In genomic region chr2:136025057-136025973, GRCh38 we compare ENCODE assay signal across 8 cellular contexts. TPM values are rescaled to one million over a fixed set of nuclear protein-coding genes. Genes with fewer than 3 reads are reported as not detected.
A peak's percentile ranks its signal among the peaks of the same experiment; 100 is the strongest.
DNase-seq lines count a peak whose midpoint lies in the region; ATAC-seq and TF ChIP-seq lines count a peak whose summit lies in the region.

No MANE protein-coding gene starts in this region.

- H3K27ac Mint-ChIP-seq in MCF 10A (ENCODE audit: low read depth, unreplicated experiment) (no peak overlapping the region), HFFc6 (no peak overlapping the region)

- TF ChIP-seq CTCF in breast epithelium (IDR thresholded peaks at IDR 0.05) (no peak), MCF 10A (IDR thresholded peaks at IDR 0.05; ENCODE audit: unreplicated experiment) (no peak), neutrophil (IDR thresholded peaks at IDR 0.05) (peak; percentile 20), HFFc6 (IDR thresholded peaks at IDR 0.05) (no peak)

- H3K27me3 ChIP-seq in breast epithelium (no peaks in the 10 kb centered on the region), neutrophil (no peaks in the 10 kb centered on the region)

- no peaks in the 10 kb centered on the region for H3K9me3 Mint-ChIP-seq in MCF 10A (ENCODE audit: unreplicated experiment)
- no peaks in the 10 kb centered on the region for H3K9me3 Mint-ChIP-seq in HFFc6

- no peaks in the 10 kb centered on the region for H3K4me1 ChIP-seq in breast epithelium
- peaks cover 60 to 66% of the 10 kb centered on the region in 2 experiments for H3K4me1 ChIP-seq in neutrophil (ENCODE audit: control insufficient read depth in 1 of 2, insufficient read depth in 1 of 2, low read depth in 1 of 2, low read length in 1 of 2)

- POLR2A ChIA-PET in MCF 10A (lab: Yijun Ruan, JAX) = interaction anchor here (1.4 kb wide), 1 partner anchor 11 kb away, joined by 4 read pairs; no protein-coding TSS in a partner anchor

- H3K4me1 Mint-ChIP-seq in MCF 10A (ENCODE audit: insufficient read depth, unreplicated experiment) (peaks cover 4% of the 10 kb centered on the region), HFFc6 (ENCODE audit: low read depth) (no peaks in the 10 kb centered on the region)

- H3K4me3 Mint-ChIP-seq in MCF 10A (ENCODE audit: unreplicated experiment) (no peak overlapping the region), HFFc6 (no peak overlapping the region)

- TF ChIP-seq POLR2A in breast epithelium (IDR thresholded peaks at IDR 0.05) = no peak

- CTCF ChIA-PET in MCF 10A (lab: Yijun Ruan, JAX) = no interaction called here

- intact Hi-C loops in breast epithelium (cut with DNase I; ENCODE audit: low total_unique reads) = loop anchor here (5.0 kb wide), 1 partner anchor 362 kb away; no protein-coding TSS in a partner anchor
- intact Hi-C loops in MCF 10A (cut with micrococcal nuclease) = no loop called here
- intact Hi-C loops in Right ventricle myocardium inferior (cut with DNase I) = no loop called here

- no TSS peak for BruUV-seq in MCF 10A (replicated peaks; lab: Mats Ljungman, UMichigan)

- peak; percentile 94 for ATAC-seq in Right ventricle myocardium inferior
- no peak for ATAC-seq in HG03108 (IDR thresholded peaks at IDR 0.05; ENCODE audit: unreplicated experiment)

- H3K9me3 ChIP-seq in breast epithelium (no peaks in the 10 kb centered on the region), neutrophil (no peaks in the 10 kb centered on the region)

- H3K27ac ChIP-seq in breast epithelium (no peak overlapping the region), neutrophil (peak overlapping the region; percentile 99)

- H3K36me3 ChIP-seq in breast epithelium (no peaks in the 10 kb centered on the region), neutrophil (no peaks in the 10 kb centered on the region)

- DNase-seq in breast epithelium (ENCODE audit: low spot score in 2 of 2) (peak in 1 of 2 donors; percentile 62), MCF 10A (ENCODE audit: unreplicated experiment) (no peak), NCI-H2029 (lab: John Stamatoyannopoulos, UW) (peak; percentile 76), Right ventricle myocardium inferior (ENCODE audit: missing footprints) (peak; percentile 88), HFFc6 (no peak)
- DNase-seq in activated gamma-delta T cell treated with anti-CD3 and anti-CD28 coated beads, Interleukin-2, amount 50 U/mL, for 16 hours (ENCODE audit: low read depth) = peak; percentile 3

- H3K4me3 ChIP-seq in breast epithelium (peak overlapping the region in 2 of 3 donors; percentile 5 to 47), neutrophil (ENCODE audit: low read depth in 1 of 2, low read length in 1 of 2) (peak overlapping the region; percentile 31 to 34)

- H3K27me3 Mint-ChIP-seq in MCF 10A (ENCODE audit: insufficient read depth, unreplicated experiment) (no peaks in the 10 kb centered on the region), HFFc6 (ENCODE audit: insufficient read depth) (peaks cover 5% of the 10 kb centered on the region; the same call in 1 of the 2 replicates)

- H3K36me3 Mint-ChIP-seq in MCF 10A (ENCODE audit: insufficient read depth, unreplicated experiment) (no peaks in the 10 kb centered on the region), HFFc6 (ENCODE audit: low read depth) (no peaks in the 10 kb centered on the region)

RNA-seq across cellular contexts. Expression of gene DARS1, which starts 39.9 kb away (rescaled TPM):
- 100 to 1,000 TPM in 1 of 3 donors, 10 to 100 TPM in 2; 76.4 to 117 (median 86.7) TPM for total RNA-seq in breast epithelium
- 52.8 and 66.5 TPM in 2 replicates for total RNA-seq in MCF 10A (2022)
- total RNA-seq in Right ventricle myocardium inferior = 67.3 TPM
- 10 to 100 TPM; 65.6 to 74.3 (median 71.3) TPM for total RNA-seq in HFFc6 (2021; fragmentation: NEBNext Ultra II Directional; extraction: Animal tissue kit (Norgen Biotek cat#: 25700))

Comparison
In these comparisons a context has a peak if more than half of its experiments do, and no peak if none do; other contexts are left out.
1. DNase-seq: peak in NCI-H2029 (single experiment), activated gamma-delta T cell treated with anti-CD3 and anti-CD28 coated beads, Interleukin-2, amount 50 U/mL, for 16 hours (single experiment) and Right ventricle myocardium inferior (single experiment); none in MCF 10A (single experiment) and HFFc6 (single experiment).